ENCODE assay signal across 2 cellular contexts in genomic region chr7:122339145-122339904, GRCh38.
A peak's percentile ranks its signal among the peaks of the same experiment; 100 is the strongest.
TF ChIP-seq lines count a peak whose summit lies in the region.

No MANE protein-coding gene starts in this region.

TF ChIP-seq in liver, 16 proteins besides CTCF, POLR2A, EP300 and RAD21 (continued from another document):
- TF ChIP-seq YY1 (IDR thresholded peaks at IDR 0.05) = peak; percentile 41
TF ChIP-seq in liver: peak in this region for 2.

TF ChIP-seq in HepG2, 621 proteins besides CTCF, POLR2A, EP300 and RAD21:
- TF ChIP-seq ZNF597 (CRISPR knock-in tag; IDR thresholded peaks at IDR 0.05) (no peak), CAMTA2 (CRISPR knock-in tag; IDR thresholded peaks at IDR 0.05; ENCODE audit: borderline replicate concordance) (no peak), LCORL (IDR thresholded peaks at IDR 0.05) (no peak), LCORL (CRISPR knock-in tag; IDR thresholded peaks at IDR 0.05) (no peak), ZFAT (CRISPR knock-in tag; conservative IDR thresholded peaks at IDR 0.05) (no peak), POLR2AphosphoS2 (IDR thresholded peaks at IDR 0.05; ENCODE audit: low read depth, low read length) (no peak), ZBTB25 (CRISPR knock-in tag; IDR thresholded peaks at IDR 0.05) (no peak), SMARCE1 (IDR thresholded peaks at IDR 0.05; ENCODE audit: borderline replicate concordance) (no peak)
TF ChIP-seq in HepG2: peak in this region for 0.
